ENCODE assay signal across 23 cellular contexts in the genomic region with DNA sequence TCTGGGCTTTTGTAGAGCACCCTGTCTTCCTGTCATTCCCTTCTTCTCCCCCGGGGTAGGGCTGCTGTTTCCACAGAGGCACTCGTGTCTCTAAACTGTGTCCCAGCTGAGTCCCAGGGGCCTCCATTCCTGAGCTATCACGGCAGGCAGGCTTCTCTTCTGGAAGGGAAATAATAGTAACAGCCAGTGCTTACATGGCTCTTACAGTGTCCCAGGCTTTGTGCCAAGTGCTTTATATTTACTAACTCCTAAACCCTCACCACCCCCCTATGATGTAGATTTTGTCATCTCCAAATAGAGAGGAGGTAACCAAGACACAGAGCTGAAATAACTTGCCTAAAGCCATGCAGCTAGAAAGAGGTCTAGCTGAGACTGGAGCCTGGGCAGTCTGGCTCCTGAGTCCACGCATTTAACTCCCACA. TPM values are rescaled to one million over a fixed set of nuclear protein-coding genes. Genes with fewer than 3 reads are reported as not detected.
DNase-seq lines count a peak whose midpoint lies in the region; ATAC-seq and TF ChIP-seq lines count a peak whose summit lies in the region.
"Had no signal": no experiment of that assay in that cellular context is flagged by ENCODE, and none has a peak within 500 bp of the region (broad histone marks: within the 10 kb centered on the region; RNA-seq: fewer than 3 reads in every experiment).

No MANE protein-coding gene starts in this region.

- peaks cover 26% of the 10 kb centered on the region for H3K4me1 Mint-ChIP-seq in HFFc6 (ENCODE audit: low read depth)

- no peak overlapping the region for H3K27ac Mint-ChIP-seq in HFFc6
- H3K27ac Mint-ChIP-seq: immature natural killer cell had no signal

- H3K9me3 ChIP-seq in heart left ventricle = no peaks in the 10 kb centered on the region
- no peaks in the 10 kb centered on the region for H3K9me3 ChIP-seq in adipocyte (ENCODE audit: control insufficient read depth, low read length)
- H3K9me3 ChIP-seq in left ventricle myocardium inferior (replicated peaks) = no peaks in the 10 kb centered on the region
- no peaks in the 10 kb centered on the region for H3K9me3 ChIP-seq in upper lobe of right lung
- no peaks in the 10 kb centered on the region for H3K9me3 ChIP-seq in ovary
- H3K9me3 ChIP-seq: Caco-2, thoracic aorta had no signal

- no peak overlapping the region for H3K9ac ChIP-seq in adipocyte (ENCODE audit: low read length)

- H3K27me3 ChIP-seq in heart left ventricle (peaks cover 0 to 36% (median 7%) of the 10 kb centered on the region in 9 donors), adipocyte (replicated peaks; ENCODE audit: control insufficient read depth, insufficient read depth, low read length) (peaks cover 67% of the 10 kb centered on the region), left ventricle myocardium inferior (ENCODE audit: low read depth) (peaks cover 45% of the 10 kb centered on the region), upper lobe of right lung (peaks cover 21% of the 10 kb centered on the region), ovary (no peaks in the 10 kb centered on the region)

- H3K27ac ChIP-seq in heart left ventricle = peak overlapping the region in 5 of 12 donors; percentile 9 to 39 (median 37)
- peak overlapping the region; percentile 68 for H3K27ac ChIP-seq in left ventricle myocardium inferior (replicated peaks)
- no peak overlapping the region for H3K27ac ChIP-seq in upper lobe of right lung
- no peak overlapping the region for H3K27ac ChIP-seq in ovary
- H3K27ac ChIP-seq: RWPE1, thoracic aorta had no signal

- H3K4me1 ChIP-seq in heart left ventricle (peaks cover 0 to 53% (median 33%) of the 10 kb centered on the region in 12 donors), adipocyte (ENCODE audit: control insufficient read depth, insufficient read depth, low read length) (peaks cover 19% of the 10 kb centered on the region), left ventricle myocardium inferior (peaks cover 57% of the 10 kb centered on the region), upper lobe of right lung (peaks cover 30% of the 10 kb centered on the region), ovary (ENCODE audit: insufficient read depth) (peaks cover 9% of the 10 kb centered on the region)

- TF ChIP-seq CTCF in heart left ventricle (IDR thresholded peaks at IDR 0.05) = no peak
- no peak for TF ChIP-seq CTCF in left ventricle myocardium inferior (IDR thresholded peaks at IDR 0.05; ENCODE audit: borderline replicate concordance)
- TF ChIP-seq CTCF in upper lobe of right lung (IDR thresholded peaks at IDR 0.05) = no peak
- TF ChIP-seq CTCF in HFFc6 (IDR thresholded peaks at IDR 0.05) = no peak
- TF ChIP-seq CTCF in ovary (IDR thresholded peaks at IDR 0.05) = no peak

- ATAC-seq in heart left ventricle (peak; percentile 59 to 65 (median 60)), upper lobe of right lung (peak; percentile 20)
- ATAC-seq: sciatic nerve had no signal

- no peaks in the 10 kb centered on the region for H3K9me3 Mint-ChIP-seq in HFFc6

- 15 to 27% (median 16%) methylated on average over 3 to 4 of the region's 4 CpGs for WGBS in heart left ventricle, 4 donors
- WGBS in ovary, 3 donors = 35 to 52% (median 36%) methylated on average over 4 of the region's 4 CpGs

- H3K36me3 Mint-ChIP-seq in HFFc6 (ENCODE audit: low read depth) = no peaks in the 10 kb centered on the region
- H3K36me3 Mint-ChIP-seq: immature natural killer cell had no signal

- H3K4me3 ChIP-seq in heart left ventricle (no peak overlapping the region), adipocyte (ENCODE audit: low read length) (no peak overlapping the region), left ventricle myocardium inferior (peak overlapping the region; percentile 39), upper lobe of right lung (no peak overlapping the region), ovary (no peak overlapping the region)
- H3K4me3 ChIP-seq: thoracic aorta had no signal

- TF ChIP-seq POLR2A in heart left ventricle (IDR thresholded peaks at IDR 0.05) (no peak), ovary (IDR thresholded peaks at IDR 0.05) (no peak)

- H3K4me3 Mint-ChIP-seq in HFFc6 = no peak overlapping the region

- intact Hi-C loops in heart left ventricle (cut with DNase I) (no loop called here), cardiac septum (cut with DNase I) (no loop called here), left ventricle myocardium inferior (cut with micrococcal nuclease) (no loop called here), upper lobe of right lung (cut with DNase I) (no loop called here), ovary (cut with DNase I) (no loop called here)

- peaks cover 68% of the 10 kb centered on the region for H3K27me3 Mint-ChIP-seq in HFFc6 (ENCODE audit: insufficient read depth)

- DNase-seq in heart left ventricle (peak in 3 of 5 donors; percentile 23 to 64 (median 29)), cardiac septum (ENCODE audit: low spot score) (no peak), adipocyte (ENCODE audit: low read depth) (peak; percentile 11), left ventricle myocardium inferior (peak; percentile 37), upper lobe of right lung (no peak), HFFc6 (no peak), nucleus accumbens (lab: John Stamatoyannopoulos, UW) (no peak), ovary (no peak)
- DNase-seq: Caco-2; H7; immature natural killer cell; Kasumi-1; mesendoderm; NCI-H1417 treated with DMSO at 0.1 percent for 48 hours; NCI-H774; stimulated activated CD4-positive, alpha-beta T cell treated with anti-CD3 and anti-CD28 coated beads, Interleukin-4, amount 100 ng/mL, for 24 hours; stimulated activated CD8-positive, alpha-beta memory T cell treated with anti-CD3 and anti-CD28 coated beads, Interleukin-4, amount 100 ng/mL, for 48 hours; T-helper 1 cell had no signal

- no peak for TF ChIP-seq EP300 in ovary (IDR thresholded peaks at IDR 0.05)

- H3K36me3 ChIP-seq in heart left ventricle = no peaks in the 10 kb centered on the region
- H3K36me3 ChIP-seq in adipocyte (ENCODE audit: control insufficient read depth, insufficient read depth, low read length, severe bottlenecking) = no peaks in the 10 kb centered on the region
- no peaks in the 10 kb centered on the region for H3K36me3 ChIP-seq in left ventricle myocardium inferior
- H3K36me3 ChIP-seq in upper lobe of right lung = no peaks in the 10 kb centered on the region
- no peaks in the 10 kb centered on the region for H3K36me3 ChIP-seq in ovary
- H3K36me3 ChIP-seq: thoracic aorta had no signal

RNA-seq across cellular contexts. Expression of gene CELF3, which starts 1.4 kb away (rescaled TPM):
- not detected for total RNA-seq in heart left ventricle
- polyA plus RNA-seq in heart left ventricle = not detected
- not detected for total RNA-seq in cardiac septum
- not detected for total RNA-seq in left ventricle myocardium inferior
- total RNA-seq in upper lobe of right lung = not detected
- not detected for total RNA-seq in HFFc6 (2021; fragmentation: NEBNext Ultra II Directional; extraction: Animal tissue kit (Norgen Biotek cat#: 25700))
- under 1 TPM in 1 of 7 donors, not detected in 6; 0.57 TPM for total RNA-seq in ovary
- not detected for polyA plus RNA-seq in ovary
- total RNA-seq: activated CD8-positive, alpha-beta memory T cell treated with anti-CD3 and anti-CD28 coated beads for 36 hours; thoracic aorta had no signal
- polyA plus RNA-seq: immature natural killer cell had no signal

RNA-seq across cellular contexts. Expression of gene RIIAD1, which starts 3.3 kb away (rescaled TPM):
- total RNA-seq in heart left ventricle (10 to 100 TPM in 2 of 9 donors, 1 to 10 TPM in 6, not detected in 1; 2.3 to 20.8 (median 6.0) TPM), cardiac septum (4.3 TPM), left ventricle myocardium inferior (5.6 TPM), upper lobe of right lung (not detected), ovary (10 to 100 TPM in 1 of 7 donors, under 1 TPM in 3, not detected in 3; 0.51 to 34.9 (median 0.61) TPM)
- polyA plus RNA-seq in heart left ventricle (10 to 100 TPM in 1 of 2 donors, not detected in 1; 13.1 TPM), ovary (not detected)
- not detected for total RNA-seq in HFFc6 (2021; fragmentation: NEBNext Ultra II Directional; extraction: Animal tissue kit (Norgen Biotek cat#: 25700))
- total RNA-seq: activated CD8-positive, alpha-beta memory T cell treated with anti-CD3 and anti-CD28 coated beads for 36 hours; H7; thoracic aorta had no signal
- polyA plus RNA-seq: adipose tissue, immature natural killer cell had no signal

RNA-seq across cellular contexts. Expression of gene MRPL9, which starts 45.3 kb away (rescaled TPM):
- total RNA-seq in heart left ventricle = 10 to 100 TPM; 35.8 to 53.2 (median 46.3) TPM
- polyA plus RNA-seq in heart left ventricle = 10 to 100 TPM; 45.2 to 57.9 TPM
- total RNA-seq in cardiac septum = 43.2 TPM
- total RNA-seq in left ventricle myocardium inferior = 41.8 TPM
- total RNA-seq in upper lobe of right lung = 54.6 TPM
- total RNA-seq in HFFc6 (2021; fragmentation: NEBNext Ultra II Directional; extraction: Animal tissue kit (Norgen Biotek cat#: 25700)) = 100 to 1,000 TPM in 2 of 6 experiments, 10 to 100 TPM in 4; 91.4 to 116 (median 96.2) TPM
- 10 to 100 TPM; 40.2 to 69.0 (median 55.2) TPM for total RNA-seq in ovary
- 10 to 100 TPM; 55.4 to 86.8 TPM for polyA plus RNA-seq in ovary

Comparison
In these comparisons a context has a peak if more than half of its experiments do, and no peak if none do; other contexts are left out.
1. DNase-seq: peak in heart left ventricle (3 of 5), adipocyte (single experiment) and left ventricle myocardium inferior (single experiment); none in cardiac septum (single experiment), upper lobe of right lung (single experiment), HFFc6 (single experiment), nucleus accumbens (0 of 56) and ovary (0 of 5).